Comparison of ENCODE assay signal across 8 cellular contexts in the genomic region with DNA sequence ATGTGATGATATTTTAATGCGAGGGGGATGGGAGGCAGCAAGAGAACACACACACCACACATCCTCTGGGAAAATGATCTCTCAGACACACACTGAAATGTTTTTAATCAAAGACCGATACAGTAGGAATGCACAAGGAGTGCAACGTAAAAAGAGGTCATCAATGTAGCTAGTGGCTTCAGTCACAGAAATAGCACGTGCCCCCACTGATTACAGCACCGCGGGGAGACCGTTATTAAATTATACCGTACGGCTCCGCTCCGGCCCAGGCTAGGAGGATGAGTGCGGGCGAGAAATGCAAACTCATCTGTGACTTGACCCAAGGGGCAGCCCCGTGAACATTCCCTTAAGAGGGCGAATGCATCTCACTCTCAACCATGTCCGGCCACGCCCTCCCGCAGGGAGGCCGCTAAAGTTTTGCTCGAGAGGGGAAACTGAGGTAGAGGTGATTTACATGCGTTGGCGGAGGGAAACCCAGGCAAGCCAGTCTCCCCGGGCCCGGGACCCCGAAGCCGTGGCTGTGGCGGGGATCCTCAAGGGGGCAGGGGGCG. TPM values are rescaled to one million over a fixed set of nuclear protein-coding genes. Genes with fewer than 3 reads are reported as not detected.
DNase-seq lines count a peak whose midpoint lies in the region; ATAC-seq and TF ChIP-seq lines count a peak whose summit lies in the region.

No MANE protein-coding gene starts in this region.

- no peaks in the 10 kb centered on the region for H3K4me1 ChIP-seq in BE2C
- peaks cover 9 to 75% of the 10 kb centered on the region in 2 donors for H3K4me1 ChIP-seq in left lung

- H3K27ac ChIP-seq in left lung, result peak overlapping the region; percentile 91 to 97

- H3K36me3 Mint-ChIP-seq in T-helper 17 cell (ENCODE audit: low read depth), result peaks cover 5% of the 10 kb centered on the region

- peak overlapping the region; percentile 87 for H3K4me3 ChIP-seq in BE2C (ENCODE audit: low read depth, low read length)
- peak overlapping the region; percentile 85 for H3K4me3 ChIP-seq in choroid plexus epithelial cell (ENCODE audit: low read depth, low read length)
- H3K4me3 ChIP-seq in left lung, result peak overlapping the region; percentile 90 to 95

- H3K27ac Mint-ChIP-seq in T-helper 17 cell, result peak overlapping the region; percentile 99

- no peaks in the 10 kb centered on the region for H3K27me3 Mint-ChIP-seq in T-helper 17 cell

- intact Hi-C loops in left lung (cut with DNase I), result no loop called here

- DNase-seq in BE2C, result peak; percentile 18
- DNase-seq in T-helper 17 cell, result peak in 1 of 3 donors; percentile 29
- DNase-seq in choroid plexus epithelial cell (ENCODE audit: low read depth), result peak; percentile 84
- peak in 1 of 2 donors; percentile 53 for DNase-seq in left lung
- peak; percentile 45 to 62 for DNase-seq in stimulated activated CD4-positive, alpha-beta T cell treated with anti-CD3 and anti-CD28 coated beads, Interleukin-4, amount 100 ng/mL, for 4 hours
- no peak for DNase-seq in central memory CD4-positive, alpha-beta T cell

- peaks cover 54% of the 10 kb centered on the region for H3K4me1 Mint-ChIP-seq in T-helper 17 cell

- no peaks in the 10 kb centered on the region for H3K27me3 ChIP-seq in BE2C
- H3K27me3 ChIP-seq in left lung, result no peaks in the 10 kb centered on the region

- H3K36me3 ChIP-seq in BE2C (no peaks in the 10 kb centered on the region), left lung (peaks cover 0 to 8% of the 10 kb centered on the region in 2 donors)

- ATAC-seq in GM19023 (IDR thresholded peaks at IDR 0.05; ENCODE audit: unreplicated experiment), result peak; percentile 59
- ATAC-seq in HG03159 (IDR thresholded peaks at IDR 0.05; ENCODE audit: unreplicated experiment), result peak; percentile 46
- peak; percentile 27 for ATAC-seq in T-helper 17 cell
- peak; percentile 45 for ATAC-seq in left lung

- no peaks in the 10 kb centered on the region for H3K9me3 ChIP-seq in BE2C
- H3K9me3 ChIP-seq in T-helper 17 cell (ENCODE audit: control insufficient read depth, low read length, poor library complexity, severe bottlenecking), result no peaks in the 10 kb centered on the region
- no peaks in the 10 kb centered on the region for H3K9me3 ChIP-seq in left lung

- TF ChIP-seq CTCF in BE2C (IDR thresholded peaks at IDR 0.05; ENCODE audit: low read depth, low read length), result no peak
- TF ChIP-seq CTCF in choroid plexus epithelial cell (conservative IDR thresholded peaks at IDR 0.05; ENCODE audit: low read depth, low read length), result no peak
- no peak for TF ChIP-seq CTCF in left lung (IDR thresholded peaks at IDR 0.05)

- H3K4me3 Mint-ChIP-seq in T-helper 17 cell, result peak overlapping the region; percentile 99

RNA-seq across cellular contexts. Expression of gene UBR4, which starts 0.6 kb away (rescaled TPM):
- polyA plus RNA-seq in BE2C (2012; ENCODE audit: insufficient read depth, insufficient read length, low read depth), result 82.1 TPM
- total RNA-seq in T-helper 17 cell, result 100 to 1,000 TPM; 140 to 158 TPM
- total RNA-seq in left lung, result 100 to 1,000 TPM in 1 of 2 donors, 10 to 100 TPM in 1; 95.9 to 130 TPM

RNA-seq across cellular contexts. Expression of gene EMC1, which starts 41.8 kb away (rescaled TPM):
- 68.3 TPM for polyA plus RNA-seq in BE2C (2012; ENCODE audit: insufficient read depth, insufficient read length, low read depth)
- 10 to 100 TPM; 24.2 to 32.0 TPM for total RNA-seq in T-helper 17 cell
- total RNA-seq in left lung, result 10 to 100 TPM; 43.7 to 53.7 TPM

RNA-seq across cellular contexts. Expression of gene MRTO4, which starts 42.1 kb away (rescaled TPM):
- polyA plus RNA-seq in BE2C (2012; ENCODE audit: insufficient read depth, insufficient read length, low read depth), result 74.0 TPM
- total RNA-seq in T-helper 17 cell (10 to 100 TPM; 17.0 to 19.8 TPM), left lung (10 to 100 TPM; 17.6 to 34.6 TPM)
